1 cellular context compared by ENCODE assay signal in the genomic region with DNA sequence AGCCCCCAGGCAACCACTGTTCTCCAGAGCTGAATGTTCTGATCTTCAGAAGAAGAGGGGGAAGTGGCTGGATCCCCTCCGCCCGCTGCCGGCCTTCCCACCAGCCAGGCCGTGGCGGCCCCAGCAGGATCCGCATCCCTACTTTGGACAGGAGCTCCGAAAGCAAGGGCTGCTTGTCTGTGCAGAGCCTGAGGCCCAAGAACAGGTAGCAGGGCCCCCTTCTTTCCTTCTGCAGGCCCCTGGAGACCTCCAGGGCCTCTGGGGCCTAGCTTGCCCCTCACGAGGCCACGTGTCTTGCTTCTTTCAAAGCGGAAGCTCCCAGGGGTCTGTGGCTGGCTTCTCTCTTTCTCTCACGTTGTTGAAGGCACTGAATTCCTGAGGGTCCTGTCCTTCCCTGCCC.
TF ChIP-seq lines count a peak whose summit lies in the region.

No MANE protein-coding gene starts in this region.

TF ChIP-seq in GM12878, 131 proteins besides CTCF, POLR2A, EP300 and RAD21 (continued from another document):
- TF ChIP-seq, protein P1, sequence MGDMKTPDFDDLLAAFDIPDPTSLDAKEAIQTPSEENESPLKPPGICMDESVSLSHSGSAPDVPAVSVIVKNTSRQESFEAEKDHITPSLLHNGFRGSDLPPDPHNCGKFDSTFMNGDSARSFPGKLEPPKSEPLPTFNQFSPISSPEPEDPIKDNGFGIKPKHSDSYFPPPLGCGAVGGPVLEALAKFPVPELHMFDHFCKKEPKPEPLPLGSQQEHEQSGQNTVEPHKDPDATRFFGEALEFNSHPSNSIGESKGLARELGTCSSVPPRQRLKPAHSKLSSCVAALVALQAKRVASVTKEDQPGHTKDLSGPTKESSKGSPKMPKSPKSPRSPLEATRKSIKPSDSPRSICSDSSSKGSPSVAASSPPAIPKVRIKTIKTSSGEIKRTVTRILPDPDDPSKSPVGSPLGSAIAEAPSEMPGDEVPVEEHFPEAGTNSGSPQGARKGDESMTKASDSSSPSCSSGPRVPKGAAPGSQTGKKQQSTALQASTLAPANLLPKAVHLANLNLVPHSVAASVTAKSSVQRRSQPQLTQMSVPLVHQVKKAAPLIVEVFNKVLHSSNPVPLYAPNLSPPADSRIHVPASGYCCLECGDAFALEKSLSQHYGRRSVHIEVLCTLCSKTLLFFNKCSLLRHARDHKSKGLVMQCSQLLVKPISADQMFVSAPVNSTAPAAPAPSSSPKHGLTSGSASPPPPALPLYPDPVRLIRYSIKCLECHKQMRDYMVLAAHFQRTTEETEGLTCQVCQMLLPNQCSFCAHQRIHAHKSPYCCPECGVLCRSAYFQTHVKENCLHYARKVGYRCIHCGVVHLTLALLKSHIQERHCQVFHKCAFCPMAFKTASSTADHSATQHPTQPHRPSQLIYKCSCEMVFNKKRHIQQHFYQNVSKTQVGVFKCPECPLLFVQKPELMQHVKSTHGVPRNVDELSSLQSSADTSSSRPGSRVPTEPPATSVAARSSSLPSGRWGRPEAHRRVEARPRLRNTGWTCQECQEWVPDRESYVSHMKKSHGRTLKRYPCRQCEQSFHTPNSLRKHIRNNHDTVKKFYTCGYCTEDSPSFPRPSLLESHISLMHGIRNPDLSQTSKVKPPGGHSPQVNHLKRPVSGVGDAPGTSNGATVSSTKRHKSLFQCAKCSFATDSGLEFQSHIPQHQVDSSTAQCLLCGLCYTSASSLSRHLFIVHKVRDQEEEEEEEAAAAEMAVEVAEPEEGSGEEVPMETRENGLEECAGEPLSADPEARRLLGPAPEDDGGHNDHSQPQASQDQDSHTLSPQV (IDR thresholded peaks at IDR 0.05): no peak
- TF ChIP-seq EZH2 (IDR thresholded peaks at IDR 0.05; ENCODE audit: borderline replicate concordance, control insufficient read depth, low read depth, low read length) (no peak), RAD51 (IDR thresholded peaks at IDR 0.05) (peak; percentile 43; the same call in 1 of the 2 replicates), BHLHE40 (IDR thresholded peaks at IDR 0.05; ENCODE audit: borderline replicate concordance in 1 of 2, low read depth in 2 of 2, low read length in 1 of 2) (peak in 1 of 2 experiments; percentile 44; a peak in 1 of 4 replicates), NFXL1 (IDR thresholded peaks at IDR 0.05; ENCODE audit: borderline replicate concordance) (no peak), WRNIP1 (IDR thresholded peaks at IDR 0.05; ENCODE audit: borderline replicate concordance, low read depth, low read length) (no peak), SP1 (IDR thresholded peaks at IDR 0.05; ENCODE audit: low read depth, low read length) (no peak), IRF4 (IDR thresholded peaks at IDR 0.05; ENCODE audit: low read depth, low read length) (no peak), SMARCA5 (IDR thresholded peaks at IDR 0.05) (no peak), YY1 (IDR thresholded peaks at IDR 0.05; ENCODE audit: low read depth, low read length) (no peak), ZNF384 (IDR thresholded peaks at IDR 0.05; ENCODE audit: borderline replicate concordance, low read depth, low read length) (no peak), SIX5 (IDR thresholded peaks at IDR 0.05; ENCODE audit: low read depth, low read length, severe bottlenecking) (no peak), ZNF622 (IDR thresholded peaks at IDR 0.05) (no peak), KLF5 (IDR thresholded peaks at IDR 0.05; ENCODE audit: partially characterized antibody) (no peak), STAT3 (IDR thresholded peaks at IDR 0.05; ENCODE audit: low read depth, low read length) (no peak), ASH2L (IDR thresholded peaks at IDR 0.05; ENCODE audit: borderline replicate concordance, low read depth) (no peak), SMAD5 (IDR thresholded peaks at IDR 0.05; ENCODE audit: low read depth) (peak; percentile 46; the same call in 1 of the 2 replicates), RUNX3 (IDR thresholded peaks at IDR 0.05; ENCODE audit: low read length) (peak; percentile 45), TARDBP (IDR thresholded peaks at IDR 0.05; ENCODE audit: borderline replicate concordance) (0 out of 2 replicates have a peak, but pooled peaks have one; percentile 8), ESRRA (IDR thresholded peaks at IDR 0.05; ENCODE audit: low read length) (no peak), RCOR1 (conservative IDR thresholded peaks at IDR 0.05; ENCODE audit: low read depth, low read length) (no peak)
- TF ChIP-seq, protein P2, sequence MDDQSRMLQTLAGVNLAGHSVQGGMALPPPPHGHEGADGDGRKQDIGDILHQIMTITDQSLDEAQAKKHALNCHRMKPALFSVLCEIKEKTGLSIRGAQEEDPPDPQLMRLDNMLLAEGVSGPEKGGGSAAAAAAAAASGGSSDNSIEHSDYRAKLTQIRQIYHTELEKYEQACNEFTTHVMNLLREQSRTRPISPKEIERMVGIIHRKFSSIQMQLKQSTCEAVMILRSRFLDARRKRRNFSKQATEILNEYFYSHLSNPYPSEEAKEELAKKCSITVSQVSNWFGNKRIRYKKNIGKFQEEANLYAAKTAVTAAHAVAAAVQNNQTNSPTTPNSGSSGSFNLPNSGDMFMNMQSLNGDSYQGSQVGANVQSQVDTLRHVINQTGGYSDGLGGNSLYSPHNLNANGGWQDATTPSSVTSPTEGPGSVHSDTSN (IDR thresholded peaks at IDR 0.05; ENCODE audit: insufficient replicate concordance, low read depth, low read length): no peak
- TF ChIP-seq, protein P3, sequence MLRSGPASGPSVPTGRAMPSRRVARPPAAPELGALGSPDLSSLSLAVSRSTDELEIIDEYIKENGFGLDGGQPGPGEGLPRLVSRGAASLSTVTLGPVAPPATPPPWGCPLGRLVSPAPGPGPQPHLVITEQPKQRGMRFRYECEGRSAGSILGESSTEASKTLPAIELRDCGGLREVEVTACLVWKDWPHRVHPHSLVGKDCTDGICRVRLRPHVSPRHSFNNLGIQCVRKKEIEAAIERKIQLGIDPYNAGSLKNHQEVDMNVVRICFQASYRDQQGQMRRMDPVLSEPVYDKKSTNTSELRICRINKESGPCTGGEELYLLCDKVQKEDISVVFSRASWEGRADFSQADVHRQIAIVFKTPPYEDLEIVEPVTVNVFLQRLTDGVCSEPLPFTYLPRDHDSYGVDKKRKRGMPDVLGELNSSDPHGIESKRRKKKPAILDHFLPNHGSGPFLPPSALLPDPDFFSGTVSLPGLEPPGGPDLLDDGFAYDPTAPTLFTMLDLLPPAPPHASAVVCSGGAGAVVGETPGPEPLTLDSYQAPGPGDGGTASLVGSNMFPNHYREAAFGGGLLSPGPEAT (IDR thresholded peaks at IDR 0.05; ENCODE audit: low read depth): no peak
- TF ChIP-seq, protein P4, sequence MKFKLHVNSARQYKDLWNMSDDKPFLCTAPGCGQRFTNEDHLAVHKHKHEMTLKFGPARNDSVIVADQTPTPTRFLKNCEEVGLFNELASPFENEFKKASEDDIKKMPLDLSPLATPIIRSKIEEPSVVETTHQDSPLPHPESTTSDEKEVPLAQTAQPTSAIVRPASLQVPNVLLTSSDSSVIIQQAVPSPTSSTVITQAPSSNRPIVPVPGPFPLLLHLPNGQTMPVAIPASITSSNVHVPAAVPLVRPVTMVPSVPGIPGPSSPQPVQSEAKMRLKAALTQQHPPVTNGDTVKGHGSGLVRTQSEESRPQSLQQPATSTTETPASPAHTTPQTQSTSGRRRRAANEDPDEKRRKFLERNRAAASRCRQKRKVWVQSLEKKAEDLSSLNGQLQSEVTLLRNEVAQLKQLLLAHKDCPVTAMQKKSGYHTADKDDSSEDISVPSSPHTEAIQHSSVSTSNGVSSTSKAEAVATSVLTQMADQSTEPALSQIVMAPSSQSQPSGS (IDR thresholded peaks at IDR 0.05; ENCODE audit: low read length): no peak
- TF ChIP-seq, protein P5, sequence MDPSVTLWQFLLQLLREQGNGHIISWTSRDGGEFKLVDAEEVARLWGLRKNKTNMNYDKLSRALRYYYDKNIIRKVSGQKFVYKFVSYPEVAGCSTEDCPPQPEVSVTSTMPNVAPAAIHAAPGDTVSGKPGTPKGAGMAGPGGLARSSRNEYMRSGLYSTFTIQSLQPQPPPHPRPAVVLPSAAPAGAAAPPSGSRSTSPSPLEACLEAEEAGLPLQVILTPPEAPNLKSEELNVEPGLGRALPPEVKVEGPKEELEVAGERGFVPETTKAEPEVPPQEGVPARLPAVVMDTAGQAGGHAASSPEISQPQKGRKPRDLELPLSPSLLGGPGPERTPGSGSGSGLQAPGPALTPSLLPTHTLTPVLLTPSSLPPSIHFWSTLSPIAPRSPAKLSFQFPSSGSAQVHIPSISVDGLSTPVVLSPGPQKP (IDR thresholded peaks at IDR 0.05; ENCODE audit: low read depth, low read length): no peak
- TF ChIP-seq, protein P6, sequence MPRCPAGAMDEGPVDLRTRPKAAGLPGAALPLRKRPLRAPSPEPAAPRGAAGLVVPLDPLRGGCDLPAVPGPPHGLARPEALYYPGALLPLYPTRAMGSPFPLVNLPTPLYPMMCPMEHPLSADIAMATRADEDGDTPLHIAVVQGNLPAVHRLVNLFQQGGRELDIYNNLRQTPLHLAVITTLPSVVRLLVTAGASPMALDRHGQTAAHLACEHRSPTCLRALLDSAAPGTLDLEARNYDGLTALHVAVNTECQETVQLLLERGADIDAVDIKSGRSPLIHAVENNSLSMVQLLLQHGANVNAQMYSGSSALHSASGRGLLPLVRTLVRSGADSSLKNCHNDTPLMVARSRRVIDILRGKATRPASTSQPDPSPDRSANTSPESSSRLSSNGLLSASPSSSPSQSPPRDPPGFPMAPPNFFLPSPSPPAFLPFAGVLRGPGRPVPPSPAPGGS (IDR thresholded peaks at IDR 0.05; ENCODE audit: borderline replicate concordance, insufficient read depth, low read depth, low read length, poor library complexity, severe bottlenecking): peak; percentile 22
